25 cellular contexts compared by ENCODE assay signal in the genomic region with DNA sequence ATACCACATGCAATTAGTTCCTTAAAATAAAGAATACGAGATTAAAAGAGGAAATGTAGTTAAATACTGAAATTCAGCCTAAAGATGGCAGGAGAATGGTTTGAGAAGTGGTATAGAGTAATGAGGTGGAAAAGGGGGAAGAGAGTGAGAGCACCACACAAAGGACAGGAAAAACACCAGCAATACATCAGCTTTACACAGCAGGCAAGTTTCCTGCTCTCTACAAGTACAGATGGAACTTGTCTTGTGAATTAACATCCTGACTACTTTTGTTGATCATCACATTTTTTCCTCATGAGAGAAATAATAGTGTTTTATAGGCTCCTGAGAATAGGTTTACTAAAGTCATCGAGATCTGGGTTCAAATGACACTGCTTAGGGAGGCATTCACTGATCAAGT. TPM values are rescaled to one million over a fixed set of nuclear protein-coding genes. Genes with fewer than 3 reads are reported as not detected.
"Had no signal": no experiment of that assay in that cellular context is flagged by ENCODE, and none has a peak within 500 bp of the region (broad histone marks: within the 10 kb centered on the region; RNA-seq: fewer than 3 reads in every experiment).

No MANE protein-coding gene starts in this region.

- H3K9me3 ChIP-seq: body of pancreas, colonic mucosa, left ventricle myocardium inferior, mucosa of descending colon, prostate gland, right atrium auricular region, tibial nerve had no signal

- H3K4me3 ChIP-seq: body of pancreas, colonic mucosa, left ventricle myocardium inferior, mucosa of descending colon, prostate gland, right atrium auricular region, tibial nerve had no signal

- H3K4me1 ChIP-seq: colonic mucosa, foreskin keratinocyte, prostate gland had no signal

- ATAC-seq: activated T-helper 17 cell treated with anti-CD3 and anti-CD28 coated beads, Interleukin-2, amount 50 U/mL, for 72 hours; body of pancreas; foreskin keratinocyte; mucosa of descending colon had no signal

- H3K27ac ChIP-seq: body of pancreas, colonic mucosa, foreskin keratinocyte, left ventricle myocardium inferior, prostate gland, right atrium auricular region, tibial nerve had no signal

- H3K27me3 ChIP-seq: tibial nerve had no signal

- H3K36me3 ChIP-seq: colonic mucosa, left ventricle myocardium inferior, prostate gland, right atrium auricular region, tibial nerve had no signal

- H3K4me1 Mint-ChIP-seq: activated T-helper 17 cell treated with anti-CD3 and anti-CD28 coated beads, Interleukin-2, amount 50 U/mL, for 72 hours had no signal

- H3K4me3 Mint-ChIP-seq: activated B cell treated with CpG ODN at 0.5 μM for 24 hours; activated CD4-positive, alpha-beta memory T cell treated with anti-CD3 and anti-CD28 coated beads, Interleukin-2, amount 10 ng/mL, durations not matched to agents 7 days and 5 days; activated naive CD8-positive, alpha-beta T cell treated with anti-CD3 and anti-CD28 coated beads, Interleukin-2, amount 10 ng/mL, durations not matched to agents 7 days and 5 days; activated T-helper 17 cell treated with anti-CD3 and anti-CD28 coated beads, Interleukin-2, amount 50 U/mL, for 72 hours; memory B cell; naive B cell had no signal

- H3K27ac Mint-ChIP-seq: activated B cell treated with CpG ODN at 0.5 μM for 24 hours; activated CD4-positive, alpha-beta memory T cell treated with anti-CD3 and anti-CD28 coated beads, Interleukin-2, amount 10 ng/mL, durations not matched to agents 7 days and 5 days; activated naive CD8-positive, alpha-beta T cell treated with anti-CD3 and anti-CD28 coated beads, Interleukin-2, amount 10 ng/mL, durations not matched to agents 7 days and 5 days; activated T-helper 17 cell treated with anti-CD3 and anti-CD28 coated beads, Interleukin-2, amount 50 U/mL, for 72 hours; memory B cell; naive B cell had no signal

- H3K36me3 Mint-ChIP-seq: activated naive CD8-positive, alpha-beta T cell treated with anti-CD3 and anti-CD28 coated beads, Interleukin-2, amount 10 ng/mL, durations not matched to agents 7 days and 5 days; memory B cell; naive B cell had no signal

- H3K9me3 Mint-ChIP-seq: activated B cell treated with CpG ODN at 0.5 μM for 24 hours; activated CD4-positive, alpha-beta memory T cell treated with anti-CD3 and anti-CD28 coated beads, Interleukin-2, amount 10 ng/mL, durations not matched to agents 7 days and 5 days; activated naive CD8-positive, alpha-beta T cell treated with anti-CD3 and anti-CD28 coated beads, Interleukin-2, amount 10 ng/mL, durations not matched to agents 7 days and 5 days; activated T-helper 17 cell treated with anti-CD3 and anti-CD28 coated beads, Interleukin-2, amount 50 U/mL, for 72 hours; memory B cell; naive B cell had no signal

- DNase-seq: activated B cell treated with CpG ODN at 0.5 μM for 24 hours; activated CD4-positive, alpha-beta memory T cell treated with anti-CD3 and anti-CD28 coated beads, Interleukin-2, amount 10 ng/mL, durations not matched to agents 7 days and 5 days; activated CD4-positive, alpha-beta T cell treated with anti-CD3 and anti-CD28 coated beads for 4 hours; activated naive CD4-positive, alpha-beta T cell treated with Interleukin-2 at 50 U/mL for 16 hours; activated naive CD8-positive, alpha-beta T cell treated with anti-CD3 and anti-CD28 coated beads, Interleukin-2, amount 10 ng/mL, durations not matched to agents 7 days and 5 days; activated T-cell treated with anti-CD3 and anti-CD28 coated beads, Interleukin-2, amount 50 U/mL, for 1 hour; amygdala; body of pancreas; central memory CD4-positive, alpha-beta T cell; colonic mucosa; foreskin keratinocyte; hypothalamus; left ventricle myocardium inferior; mucosa of descending colon; naive B cell; stimulated activated CD4-positive, alpha-beta T cell treated with anti-CD3 and anti-CD28 coated beads, Interleukin-12 subunit alpha, Interleukin-12 subunit beta, amount 100 ng/mL, for 4 hours; stimulated activated CD4-positive, alpha-beta T cell treated with anti-CD3 and anti-CD28 coated beads, Interleukin-1b, Interleukin-23, amount 100 ng/mL, for 48 hours; stimulated activated CD8-positive, alpha-beta memory T cell treated with anti-CD3 and anti-CD28 coated beads, Interleukin-4, amount 100 ng/mL, for 48 hours; stimulated activated naive CD4-positive, alpha-beta T cell had no signal

RNA-seq across cellular contexts. Expression of gene UNC5C, which starts 2.9 kb away (rescaled TPM):
- total RNA-seq: activated B cell treated with CpG ODN at 0.5 μM for 24 hours; activated CD4-positive, alpha-beta memory T cell treated with anti-CD3 and anti-CD28 coated beads, Interleukin-2, amount 10 ng/mL, durations not matched to agents 7 days and 5 days; activated naive CD8-positive, alpha-beta T cell treated with anti-CD3 and anti-CD28 coated beads, Interleukin-2, amount 10 ng/mL, durations not matched to agents 7 days and 5 days; foreskin keratinocyte; T-helper 2 cell treated with Interferon-gamma antibody and Interleukin-4, amounts not matched to agents 100 ng/mL and 5 ng/mL, for 36 hours had no signal
